Comparison of ENCODE assay signal across 18 cellular contexts in the genomic region with DNA sequence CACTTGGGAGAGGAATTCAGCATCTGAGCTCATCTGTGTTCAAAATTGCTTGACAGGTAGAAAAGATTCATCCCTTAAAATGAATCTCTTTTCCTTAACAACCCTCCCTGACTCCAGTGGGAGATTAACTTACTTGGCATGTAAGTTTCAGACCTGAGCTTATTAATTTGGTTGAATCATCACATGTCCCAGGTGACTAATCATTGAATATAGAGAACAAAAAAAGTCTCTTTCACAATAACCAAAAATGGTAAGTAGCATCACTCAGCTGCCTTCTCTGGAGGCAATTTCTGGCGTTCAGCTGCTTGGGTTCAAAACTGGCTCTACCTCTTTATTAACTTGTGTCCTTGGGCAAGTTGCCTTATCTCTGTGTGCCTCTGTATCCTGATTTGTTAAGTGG. TPM values are rescaled to one million over a fixed set of nuclear protein-coding genes. Genes with fewer than 3 reads are reported as not detected.
DNase-seq lines count a peak whose midpoint lies in the region; TF ChIP-seq lines count a peak whose summit lies in the region.
"Had no signal": no experiment of that assay in that cellular context is flagged by ENCODE, and none has a peak within 500 bp of the region (broad histone marks: within the 10 kb centered on the region; RNA-seq: fewer than 3 reads in every experiment).

No MANE protein-coding gene starts in this region.

- peaks cover 21% of the 10 kb centered on the region; the same call in 1 of the 2 replicates for H3F3A ChIP-seq in GM23248 (ENCODE audit: insufficient read depth)

- H3K4me2 ChIP-seq in GM23248 (ENCODE audit: unreplicated experiment) (no peak overlapping the region), OCI-LY3 (ENCODE audit: low read length) (no peak overlapping the region)

- H3K36me3 ChIP-seq in GM23248 (ENCODE audit: low read depth): no peaks in the 10 kb centered on the region
- H3K36me3 ChIP-seq in OCI-LY3 (replicated peaks; ENCODE audit: low read depth, low read length): no peaks in the 10 kb centered on the region
- H3K36me3 ChIP-seq: BE2C, cardiac muscle cell had no signal

- DNase-seq in GM23248: peak; percentile 73
- no peak for DNase-seq in epithelial cell of proximal tubule (ENCODE audit: low read depth)
- peak; percentile 93 for DNase-seq in renal cortical epithelial cell (ENCODE audit: low read depth)
- no peak for DNase-seq in mucosa of gallbladder (ENCODE audit: low spot score)
- DNase-seq in NCI-H2227 treated with DMSO at 0.1 percent for 48 hours (lab: John Stamatoyannopoulos, UW): no peak
- DNase-seq in DMS79 treated with DMSO at 0.1 percent for 48 hours (lab: John Stamatoyannopoulos, UW): no peak
- DNase-seq in KBM-7: no peak
- DNase-seq: activated naive CD4-positive, alpha-beta T cell treated with Interleukin-2 at 50 U/mL for 16 hours; BE2C; DMS79; endodermal cell; glutamatergic neuron; left colon; NCI-H1092; posterior cingulate gyrus had no signal

- in situ Hi-C loops in GM23248 (cut with MboI): no loop called here
- in situ Hi-C loops in KBM-7 (cut with MboI; ENCODE audit: low pct_unique_long_range_greater_than_20kb, low sequenced_read_pairs): no loop called here

- H3K4me1 ChIP-seq in GM23248 (ENCODE audit: insufficient read depth) (peaks cover 25% of the 10 kb centered on the region), OCI-LY3 (ENCODE audit: low read length) (peaks cover 5% of the 10 kb centered on the region; the same call in 1 of the 2 replicates)
- H3K4me1 ChIP-seq: BE2C had no signal

- 5 to 25% methylated on average over 1 of the region's 1 CpG for WGBS in GM23248 (ENCODE audit: low coverage in 1 of 2, low lambda C conversion rate in 2 of 2, missing lambda C conversion rate in 2 of 2), 2 experiments

- H3K79me2 ChIP-seq in GM23248 (ENCODE audit: insufficient read depth) (no peaks in the 10 kb centered on the region), OCI-LY3 (ENCODE audit: low read length) (no peaks in the 10 kb centered on the region)

- H3K9ac ChIP-seq in GM23248 (no peak overlapping the region), OCI-LY3 (ENCODE audit: low read length) (no peak overlapping the region)

- H3K4me3 ChIP-seq in GM23248: no peak overlapping the region
- no peak overlapping the region for H3K4me3 ChIP-seq in OCI-LY3 (ENCODE audit: low read length)
- H3K4me3 ChIP-seq in epithelial cell of proximal tubule (ENCODE audit: low read depth, low read length): peak overlapping the region; percentile 85
- H3K4me3 ChIP-seq: cardiac muscle cell had no signal

- no peaks in the 10 kb centered on the region for H4K20me1 ChIP-seq in GM23248 (ENCODE audit: insufficient read depth)
- H4K20me1 ChIP-seq in OCI-LY3 (ENCODE audit: insufficient read depth, low read length): no peaks in the 10 kb centered on the region

- H3K27ac ChIP-seq in GM23248 (no peak overlapping the region), OCI-LY3 (ENCODE audit: low read length) (no peak overlapping the region)
- H3K27ac ChIP-seq: cardiac muscle cell had no signal

- H3K9me3 ChIP-seq in GM23248 (ENCODE audit: low read depth): no peaks in the 10 kb centered on the region
- H3K9me3 ChIP-seq in OCI-LY3 (ENCODE audit: insufficient read depth, low read length): no peaks in the 10 kb centered on the region
- H3K9me3 ChIP-seq: BE2C had no signal

- H3K9me2 ChIP-seq in GM23248 (ENCODE audit: insufficient read depth): no peaks in the 10 kb centered on the region

- H3K27me3 ChIP-seq in GM23248 (replicated peaks; ENCODE audit: insufficient read depth) (peaks cover 43% of the 10 kb centered on the region), OCI-LY3 (ENCODE audit: low read depth, low read length) (no peaks in the 10 kb centered on the region)

- no peak for TF ChIP-seq CTCF in OCI-LY3 (IDR thresholded peaks at IDR 0.05; ENCODE audit: low read depth, low read length)
- no peak for TF ChIP-seq CTCF in epithelial cell of proximal tubule (conservative IDR thresholded peaks at IDR 0.05; ENCODE audit: low read depth, low read length)

- H2AFZ ChIP-seq in GM23248 (no peak overlapping the region), OCI-LY3 (ENCODE audit: low read depth, low read length) (0 out of 2 replicates have a peak overlapping the region, but pooled peaks have one; percentile 2)

RNA-seq across cellular contexts. Expression of a gene that starts 2.9 kb away (rescaled TPM):
- not detected in 2 replicates for total RNA-seq in GM23248 (2014; rRNA removed; shearing (Covaris generic))
- not detected in 2 replicates for polyA plus RNA-seq in GM23248 (2016; fragmentation: Nextera tagmentation; extraction: Ambion mirVana)
- 8.2 and 11.6 TPM in 2 replicates for total RNA-seq in epithelial cell of proximal tubule
- 2.4 and 4.7 TPM in 2 replicates for total RNA-seq in renal cortical epithelial cell
- total RNA-seq in mucosa of gallbladder: 70.0 TPM

RNA-seq across cellular contexts. Expression of a gene that starts 53.6 kb away (rescaled TPM):
- not detected in 2 replicates for total RNA-seq in GM23248 (2014; rRNA removed; shearing (Covaris generic))
- not detected in 2 replicates for polyA plus RNA-seq in GM23248 (2016; fragmentation: Nextera tagmentation; extraction: Ambion mirVana)
- not detected in 2 replicates for total RNA-seq in epithelial cell of proximal tubule
- not detected in 2 replicates for total RNA-seq in renal cortical epithelial cell
- not detected for total RNA-seq in mucosa of gallbladder
- total RNA-seq: cardiac muscle cell, endodermal cell, myocyte had no signal
- polyA plus RNA-seq: cardiac muscle cell had no signal

Comparison
In these comparisons a context has a peak if more than half of its experiments do, and no peak if none do; other contexts are left out.
1. DNase-seq: peak in GM23248 (single experiment) and renal cortical epithelial cell (single experiment); none in epithelial cell of proximal tubule (single experiment), mucosa of gallbladder (single experiment), NCI-H2227 treated with DMSO at 0.1 percent for 48 hours (single experiment), DMS79 treated with DMSO at 0.1 percent for 48 hours (single experiment) and KBM-7 (single experiment).